In the genomic region with DNA sequence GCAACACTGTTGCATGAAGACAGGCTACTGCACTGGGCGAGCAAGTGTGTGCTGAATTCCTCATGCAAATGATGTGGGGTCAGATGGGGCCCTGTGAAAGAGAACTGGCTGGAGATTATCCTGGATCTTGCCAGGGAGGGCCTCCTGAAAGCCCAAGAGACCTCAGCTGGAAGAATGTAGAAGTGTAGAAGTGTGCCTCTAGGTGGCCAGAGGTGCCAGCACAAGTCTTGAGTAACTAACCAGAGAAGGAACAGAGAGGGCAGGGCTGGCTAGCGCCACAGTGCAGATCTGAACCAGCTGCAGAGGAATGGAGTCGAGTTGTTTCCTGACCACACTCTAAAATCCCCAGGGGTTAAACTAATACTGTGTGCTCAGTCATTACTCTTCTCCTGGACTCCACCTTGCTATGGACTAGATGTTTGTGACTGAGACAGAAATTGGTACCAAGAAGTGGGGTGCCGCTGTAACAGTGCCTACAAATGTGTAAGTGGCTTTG, we compare ENCODE assay signal across 10 cellular contexts.
DNase-seq lines count a peak whose midpoint lies in the region; ATAC-seq and TF ChIP-seq lines count a peak whose summit lies in the region.
"Had no signal": no experiment of that assay in that cellular context is flagged by ENCODE, and none has a peak within 500 bp of the region (broad histone marks: within the 10 kb centered on the region; RNA-seq: fewer than 3 reads in every experiment).

No MANE protein-coding gene starts in this region.

- H3K4me1 Mint-ChIP-seq in activated CD8-positive, alpha-beta memory T cell treated with anti-CD3 and anti-CD28 coated beads, Interleukin-2, amount 10 ng/mL, durations not matched to agents 7 days and 5 days: no peaks in the 10 kb centered on the region

- DNase-seq in NAMALWA (ENCODE audit: low spot score): peak; percentile 6
- DNase-seq in activated CD8-positive, alpha-beta memory T cell treated with anti-CD3 and anti-CD28 coated beads, Interleukin-2, amount 10 ng/mL, durations not matched to agents 7 days and 5 days: no peak
- no peak for DNase-seq in NCI-H2227 treated with DMSO at 0.1 percent for 48 hours (lab: John Stamatoyannopoulos, UW)
- no peak for DNase-seq in activated CD4-positive, alpha-beta T cell treated with anti-CD3 and anti-CD28 coated beads for 4 hours
- no peak for DNase-seq in lower leg skin (ENCODE audit: low spot score in 2 of 2)
- DNase-seq: stimulated activated CD4-positive, alpha-beta T cell treated with anti-CD3 and anti-CD28 coated beads, Interleukin-1b, Interleukin-23, amount 100 ng/mL, for 48 hours; upper lobe of left lung had no signal

- H3K27ac Mint-ChIP-seq in activated CD8-positive, alpha-beta memory T cell treated with anti-CD3 and anti-CD28 coated beads, Interleukin-2, amount 10 ng/mL, durations not matched to agents 7 days and 5 days: no peak overlapping the region

- H3K27me3 Mint-ChIP-seq in activated CD8-positive, alpha-beta memory T cell treated with anti-CD3 and anti-CD28 coated beads, Interleukin-2, amount 10 ng/mL, durations not matched to agents 7 days and 5 days: peaks cover 18% of the 10 kb centered on the region

- TF ChIP-seq POLR2A in lower leg skin (IDR thresholded peaks at IDR 0.05): no peak

- CTCF ChIA-PET in activated CD8-positive, alpha-beta memory T cell treated with anti-CD3 and anti-CD28 coated beads, Interleukin-2, amount 10 ng/mL, durations not matched to agents 7 days and 5 days (lab: Charles Lee): no interaction called here

- no peaks in the 10 kb centered on the region for H3K36me3 Mint-ChIP-seq in activated CD8-positive, alpha-beta memory T cell treated with anti-CD3 and anti-CD28 coated beads, Interleukin-2, amount 10 ng/mL, durations not matched to agents 7 days and 5 days

- intact Hi-C loops in lower leg skin (cut with DNase I; ENCODE audit: low total_unique reads): no loop called here

- peak; percentile 42 for TF ChIP-seq CTCF in GM12873 (IDR thresholded peaks at IDR 0.05; ENCODE audit: insufficient read depth, low read depth, low read length, missing control alignments)
- TF ChIP-seq CTCF in lower leg skin (IDR thresholded peaks at IDR 0.05): no peak

- H3K9me3 Mint-ChIP-seq in activated CD8-positive, alpha-beta memory T cell treated with anti-CD3 and anti-CD28 coated beads, Interleukin-2, amount 10 ng/mL, durations not matched to agents 7 days and 5 days (ENCODE audit: low read depth): peaks cover 2% of the 10 kb centered on the region

- 81 to 84% methylated on average over 4 of the region's 4 CpGs for WGBS in lower leg skin, 2 donors

- H3K4me3 Mint-ChIP-seq in activated CD8-positive, alpha-beta memory T cell treated with anti-CD3 and anti-CD28 coated beads, Interleukin-2, amount 10 ng/mL, durations not matched to agents 7 days and 5 days: no peak overlapping the region

- H3K4me3 ChIP-seq in lower leg skin (ENCODE audit: low read depth, poor library complexity, severe bottlenecking): no peak overlapping the region
- H3K4me3 ChIP-seq: upper lobe of left lung had no signal

- ATAC-seq in GM19397 (IDR thresholded peaks at IDR 0.05; ENCODE audit: unreplicated experiment) (peak; percentile 87), HG02970 (IDR thresholded peaks at IDR 0.05; ENCODE audit: low FRiP score, unreplicated experiment) (peak; percentile 88)
- no peak for ATAC-seq in activated CD8-positive, alpha-beta memory T cell treated with anti-CD3 and anti-CD28 coated beads, Interleukin-2, amount 10 ng/mL, durations not matched to agents 7 days and 5 days
